In the genomic region with DNA sequence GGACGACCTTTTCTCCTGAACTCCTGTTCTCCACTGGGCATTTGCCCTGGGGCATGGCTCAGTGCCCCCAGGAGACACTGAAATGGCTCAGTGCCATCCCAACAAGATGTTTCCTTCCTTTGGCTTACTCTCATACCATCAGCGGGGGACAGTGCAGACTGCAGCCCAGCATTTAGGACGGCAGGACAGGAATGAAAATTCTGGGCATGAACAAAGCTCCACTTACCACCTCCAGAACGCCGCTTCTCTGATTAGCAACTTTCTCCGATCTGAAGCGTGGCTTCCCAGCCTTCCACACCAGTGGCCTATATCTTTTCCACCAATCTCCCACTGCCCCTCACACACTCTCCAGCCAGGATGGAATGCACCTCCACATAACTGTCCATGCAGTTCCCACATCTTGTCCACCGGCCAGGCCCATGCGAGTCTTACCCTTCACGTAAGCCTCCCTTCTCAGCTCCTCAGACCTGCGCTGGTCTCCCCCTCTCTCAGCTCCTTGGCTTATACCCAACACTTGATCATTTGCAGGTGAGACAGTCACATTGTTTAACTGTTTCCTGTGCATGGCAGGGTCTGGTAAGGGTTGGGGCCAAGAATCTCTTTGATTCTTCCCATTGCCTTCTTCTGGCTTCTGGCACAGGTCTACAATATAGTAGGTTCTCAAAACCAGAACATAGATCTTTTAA, we compare ENCODE assay signal across 9 cellular contexts.
DNase-seq lines count a peak whose midpoint lies in the region; ATAC-seq and TF ChIP-seq lines count a peak whose summit lies in the region.
"Had no signal": no experiment of that assay in that cellular context is flagged by ENCODE, and none has a peak within 500 bp of the region (broad histone marks: within the 10 kb centered on the region; RNA-seq: fewer than 3 reads in every experiment).

No MANE protein-coding gene starts in this region.

- peaks cover 18% of the 10 kb centered on the region for H3K4me1 ChIP-seq in GM23338 (ENCODE audit: insufficient read depth)
- H3K4me1 ChIP-seq in osteoblast (ENCODE audit: insufficient read depth, low read length): peaks cover 52% of the 10 kb centered on the region

- H3K27me3 Mint-ChIP-seq in GM23338 (ENCODE audit: insufficient read depth, low read depth, poor library complexity): peaks cover 6% of the 10 kb centered on the region
- H3K27me3 Mint-ChIP-seq in T-helper 17 cell: no peaks in the 10 kb centered on the region
- no peaks in the 10 kb centered on the region for H3K27me3 Mint-ChIP-seq in dendritic cell treated with granulocyte-macrophage colony-stimulating factor and Interleukin-4, amounts not matched to agents 40 ng/mL and 50 ng/mL, for 4 days

- H3K27ac Mint-ChIP-seq in GM23338: peak overlapping the region; percentile 61; the same call in 1 of the 2 replicates
- H3K27ac Mint-ChIP-seq in T-helper 17 cell: peak overlapping the region; percentile 100
- H3K27ac Mint-ChIP-seq in dendritic cell treated with granulocyte-macrophage colony-stimulating factor and Interleukin-4, amounts not matched to agents 40 ng/mL and 50 ng/mL, for 4 days: peak overlapping the region; percentile 12

- H2AFZ ChIP-seq in GM23338 (no peak overlapping the region), osteoblast (ENCODE audit: low read length) (no peak overlapping the region)

- H3K4me3 ChIP-seq in GM23338: no peak overlapping the region
- no peak overlapping the region for H3K4me3 ChIP-seq in osteoblast (ENCODE audit: insufficient read depth, low read length)

- no peaks in the 10 kb centered on the region for H3K9me2 ChIP-seq in GM23338 (ENCODE audit: insufficient read depth)

- no peaks in the 10 kb centered on the region for H4K20me1 ChIP-seq in GM23338 (replicated peaks; ENCODE audit: insufficient read depth)
- no peaks in the 10 kb centered on the region for H4K20me1 ChIP-seq in osteoblast (ENCODE audit: insufficient read depth, low read length)

- H3K4me1 Mint-ChIP-seq in GM23338: peaks cover 74% of the 10 kb centered on the region
- H3K4me1 Mint-ChIP-seq in T-helper 17 cell: peaks cover 75% of the 10 kb centered on the region
- H3K4me1 Mint-ChIP-seq in dendritic cell treated with granulocyte-macrophage colony-stimulating factor and Interleukin-4, amounts not matched to agents 40 ng/mL and 50 ng/mL, for 4 days (ENCODE audit: low read depth): peaks cover 53% of the 10 kb centered on the region

- DNase-seq in GM23338 (ENCODE audit: low spot score): no peak
- no peak for DNase-seq in T-helper 17 cell
- no peak for DNase-seq in osteoblast (ENCODE audit: insufficient read length, low spot score, missing footprints)
- DNase-seq in NCI-H82 treated with DMSO at 0.1 percent for 48 hours (lab: John Stamatoyannopoulos, UW; ENCODE audit: unreplicated experiment): no peak
- no peak for DNase-seq in DMS79 treated with DMSO at 0.1 percent for 48 hours (lab: John Stamatoyannopoulos, UW)
- DNase-seq in NCI-H526 (lab: John Stamatoyannopoulos, UW): no peak
- DNase-seq: left cardiac atrium had no signal

- no peak overlapping the region for H3K4me3 Mint-ChIP-seq in GM23338
- peak overlapping the region; percentile 95 for H3K4me3 Mint-ChIP-seq in T-helper 17 cell
- no peak overlapping the region for H3K4me3 Mint-ChIP-seq in dendritic cell treated with granulocyte-macrophage colony-stimulating factor and Interleukin-4, amounts not matched to agents 40 ng/mL and 50 ng/mL, for 4 days

- H3K9me3 Mint-ChIP-seq in GM23338: no peaks in the 10 kb centered on the region
- no peaks in the 10 kb centered on the region for H3K9me3 Mint-ChIP-seq in dendritic cell treated with granulocyte-macrophage colony-stimulating factor and Interleukin-4, amounts not matched to agents 40 ng/mL and 50 ng/mL, for 4 days

- no peaks in the 10 kb centered on the region for H3K27me3 ChIP-seq in GM23338 (ENCODE audit: insufficient read depth)
- no peaks in the 10 kb centered on the region for H3K27me3 ChIP-seq in osteoblast (ENCODE audit: insufficient read depth, low read length)

- H3K79me2 ChIP-seq in GM23338 (replicated peaks; ENCODE audit: insufficient read depth) (peaks cover 16% of the 10 kb centered on the region), osteoblast (ENCODE audit: insufficient read depth, low read length) (peaks cover 52% of the 10 kb centered on the region)

- TF ChIP-seq CTCF in GM23338 (conservative IDR thresholded peaks at IDR 0.05; ENCODE audit: low read depth in 2 of 2) (no peak), osteoblast (IDR thresholded peaks at IDR 0.05; ENCODE audit: extremely low read depth, low read depth, low read length) (no peak)

- H3F3A ChIP-seq in GM23338 (replicated peaks; ENCODE audit: low read depth): no peaks in the 10 kb centered on the region

- no peak for ATAC-seq in GM23338
- ATAC-seq in T-helper 17 cell: peak; percentile 52
- ATAC-seq in GM21381 (IDR thresholded peaks at IDR 0.05; ENCODE audit: unreplicated experiment): no peak

- no peak overlapping the region for H3K27ac ChIP-seq in GM23338 (ENCODE audit: low read depth)
- peak overlapping the region; percentile 97 for H3K27ac ChIP-seq in osteoblast (ENCODE audit: low read depth, low read length)

- no peaks in the 10 kb centered on the region for H3K36me3 ChIP-seq in GM23338 (ENCODE audit: insufficient read depth)
- no peaks in the 10 kb centered on the region for H3K36me3 ChIP-seq in osteoblast (ENCODE audit: insufficient read depth, low read length)

- H3K36me3 Mint-ChIP-seq in GM23338 (ENCODE audit: low read depth) (no peaks in the 10 kb centered on the region; the same call in 2 of the 3 replicates), T-helper 17 cell (ENCODE audit: low read depth) (peaks cover 17% of the 10 kb centered on the region)
- no peaks in the 10 kb centered on the region for H3K36me3 Mint-ChIP-seq in dendritic cell treated with granulocyte-macrophage colony-stimulating factor and Interleukin-4, amounts not matched to agents 40 ng/mL and 50 ng/mL, for 4 days (ENCODE audit: low read depth)

- intact Hi-C loops in dendritic cell treated with granulocyte-macrophage colony-stimulating factor and Interleukin-4, amounts not matched to agents 40 ng/mL and 50 ng/mL, for 4 days (cut with micrococcal nuclease): no loop called here

- peaks cover 8% of the 10 kb centered on the region for H3K9me3 ChIP-seq in T-helper 17 cell (ENCODE audit: control insufficient read depth, low read length, poor library complexity, severe bottlenecking)
- no peaks in the 10 kb centered on the region for H3K9me3 ChIP-seq in osteoblast (ENCODE audit: low read depth, low read length)

- H3K4me2 ChIP-seq in GM23338 (no peak overlapping the region), osteoblast (ENCODE audit: insufficient read depth, low read length) (no peak overlapping the region)

TF ChIP-seq in GM23338, 12 proteins besides CTCF, POLR2A, EP300 and RAD21 (continues in another document):
- TF ChIP-seq, protein P1, sequence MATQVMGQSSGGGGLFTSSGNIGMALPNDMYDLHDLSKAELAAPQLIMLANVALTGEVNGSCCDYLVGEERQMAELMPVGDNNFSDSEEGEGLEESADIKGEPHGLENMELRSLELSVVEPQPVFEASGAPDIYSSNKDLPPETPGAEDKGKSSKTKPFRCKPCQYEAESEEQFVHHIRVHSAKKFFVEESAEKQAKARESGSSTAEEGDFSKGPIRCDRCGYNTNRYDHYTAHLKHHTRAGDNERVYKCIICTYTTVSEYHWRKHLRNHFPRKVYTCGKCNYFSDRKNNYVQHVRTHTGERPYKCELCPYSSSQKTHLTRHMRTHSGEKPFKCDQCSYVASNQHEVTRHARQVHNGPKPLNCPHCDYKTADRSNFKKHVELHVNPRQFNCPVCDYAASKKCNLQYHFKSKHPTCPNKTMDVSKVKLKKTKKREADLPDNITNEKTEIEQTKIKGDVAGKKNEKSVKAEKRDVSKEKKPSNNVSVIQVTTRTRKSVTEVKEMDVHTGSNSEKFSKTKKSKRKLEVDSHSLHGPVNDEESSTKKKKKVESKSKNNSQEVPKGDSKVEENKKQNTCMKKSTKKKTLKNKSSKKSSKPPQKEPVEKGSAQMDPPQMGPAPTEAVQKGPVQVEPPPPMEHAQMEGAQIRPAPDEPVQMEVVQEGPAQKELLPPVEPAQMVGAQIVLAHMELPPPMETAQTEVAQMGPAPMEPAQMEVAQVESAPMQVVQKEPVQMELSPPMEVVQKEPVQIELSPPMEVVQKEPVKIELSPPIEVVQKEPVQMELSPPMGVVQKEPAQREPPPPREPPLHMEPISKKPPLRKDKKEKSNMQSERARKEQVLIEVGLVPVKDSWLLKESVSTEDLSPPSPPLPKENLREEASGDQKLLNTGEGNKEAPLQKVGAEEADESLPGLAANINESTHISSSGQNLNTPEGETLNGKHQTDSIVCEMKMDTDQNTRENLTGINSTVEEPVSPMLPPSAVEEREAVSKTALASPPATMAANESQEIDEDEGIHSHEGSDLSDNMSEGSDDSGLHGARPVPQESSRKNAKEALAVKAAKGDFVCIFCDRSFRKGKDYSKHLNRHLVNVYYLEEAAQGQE (IDR thresholded peaks at IDR 0.05; ENCODE audit: unreplicated experiment): no peak
- TF ChIP-seq, protein P2, sequence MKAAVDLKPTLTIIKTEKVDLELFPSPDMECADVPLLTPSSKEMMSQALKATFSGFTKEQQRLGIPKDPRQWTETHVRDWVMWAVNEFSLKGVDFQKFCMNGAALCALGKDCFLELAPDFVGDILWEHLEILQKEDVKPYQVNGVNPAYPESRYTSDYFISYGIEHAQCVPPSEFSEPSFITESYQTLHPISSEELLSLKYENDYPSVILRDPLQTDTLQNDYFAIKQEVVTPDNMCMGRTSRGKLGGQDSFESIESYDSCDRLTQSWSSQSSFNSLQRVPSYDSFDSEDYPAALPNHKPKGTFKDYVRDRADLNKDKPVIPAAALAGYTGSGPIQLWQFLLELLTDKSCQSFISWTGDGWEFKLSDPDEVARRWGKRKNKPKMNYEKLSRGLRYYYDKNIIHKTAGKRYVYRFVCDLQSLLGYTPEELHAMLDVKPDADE (IDR thresholded peaks at IDR 0.05): no peak
- TF ChIP-seq ZNF331 (CRISPR knock-in tag; IDR thresholded peaks at IDR 0.05; ENCODE audit: low read depth): no peak
- no peak for TF ChIP-seq EZH2phosphoT487 (IDR thresholded peaks at IDR 0.05; ENCODE audit: unreplicated experiment)
- no peak for TF ChIP-seq STAT1 (IDR thresholded peaks at IDR 0.05; ENCODE audit: unreplicated experiment)
- TF ChIP-seq EZH2 (IDR thresholded peaks at IDR 0.05; ENCODE audit: low read depth, unreplicated experiment): no peak
- TF ChIP-seq ZNF114 (CRISPR knock-in tag; IDR thresholded peaks at IDR 0.05): no peak

Comparison
In these comparisons a context has a peak if more than half of its experiments do, and no peak if none do; other contexts are left out.
1. H3K27ac Mint-ChIP-seq: peak in every context shown above with its lines; median percentile 100 in T-helper 17 cell; 61 in GM23338; 12 in dendritic cell treated with granulocyte-macrophage colony-stimulating factor and Interleukin-4, amounts not matched to agents 40 ng/mL and 50 ng/mL, for 4 days.